25 cellular contexts compared by ENCODE assay signal in genomic region chr15:60530168-60530567, GRCh38.
"Had no signal": no experiment of that assay in that cellular context is flagged by ENCODE, and none has a peak within 500 bp of the region (broad histone marks: within the 10 kb centered on the region; RNA-seq: fewer than 3 reads in every experiment).

No MANE protein-coding gene starts in this region.

- H3K27ac ChIP-seq: left ventricle myocardium inferior, ovary, prostate gland, suprapubic skin, tibial artery had no signal

- H3K9me3 Mint-ChIP-seq: activated CD4-positive, alpha-beta memory T cell treated with anti-CD3 and anti-CD28 coated beads, Interleukin-2, amount 10 ng/mL, durations not matched to agents 7 days and 5 days; activated CD4-positive, alpha-beta T cell treated with anti-CD3 and anti-CD28 coated beads, Interleukin-2, amount 10 ng/mL, durations not matched to agents 7 days and 5 days; stimulated activated naive B cell treated with anti-CD40 and anti-IgM and Interleukin-4, amounts not matched to agents 10 μg/mL and 1 μg/mL and 100 μg/mL, for 72 hours; T-helper 1 cell treated with Interleukin-12 subunit alpha and Interleukin-12 subunit beta and Interleukin-4 antibody, amounts not matched to agents 30 μg/mL and 1 μg/mL, for 36 hours had no signal

- H3K27ac Mint-ChIP-seq: activated CD4-positive, alpha-beta memory T cell treated with anti-CD3 and anti-CD28 coated beads, Interleukin-2, amount 10 ng/mL, durations not matched to agents 7 days and 5 days; activated CD8-positive, alpha-beta memory T cell treated with anti-CD3 and anti-CD28 coated beads, Interleukin-2, amount 10 ng/mL, durations not matched to agents 7 days and 5 days; stimulated activated naive B cell treated with anti-CD40 and anti-IgM and Interleukin-4, amounts not matched to agents 10 μg/mL and 1 μg/mL and 100 μg/mL, for 72 hours; T-helper 1 cell treated with Interleukin-12 subunit alpha and Interleukin-12 subunit beta and Interleukin-4 antibody, amounts not matched to agents 30 μg/mL and 1 μg/mL, for 36 hours had no signal

- H3K27me3 ChIP-seq: ovary, suprapubic skin, tibial artery had no signal

- DNase-seq: activated CD4-positive, alpha-beta memory T cell treated with anti-CD3 and anti-CD28 coated beads, Interleukin-2, amount 10 ng/mL, durations not matched to agents 7 days and 5 days; activated CD4-positive, alpha-beta T cell treated with anti-CD3 and anti-CD28 coated beads for 1 hour; activated CD4-positive, alpha-beta T cell treated with anti-CD3 and anti-CD28 coated beads, Interleukin-2, amount 10 ng/mL, durations not matched to agents 7 days and 5 days; activated CD8-positive, alpha-beta memory T cell treated with anti-CD3 and anti-CD28 coated beads, Interleukin-2, amount 10 ng/mL, durations not matched to agents 7 days and 5 days; activated gamma-delta T cell treated with Interleukin-2 at 50 U/mL for 16 hours; activated naive CD4-positive, alpha-beta T cell treated with anti-CD3 and anti-CD28 coated beads, Interleukin-2, amount 50 U/mL, for 16 hours; anterior cingulate cortex; dermis blood vessel endothelial cell; effector CD4-positive, alpha-beta T cell; left ventricle myocardium inferior; mesendoderm; ovary; retina; stimulated activated CD4-positive, alpha-beta T cell treated with anti-CD3 and anti-CD28 coated beads, Interleukin-1b, Interleukin-23, amount 100 ng/mL, for 48 hours; stimulated activated CD4-positive, alpha-beta T cell treated with anti-CD3 and anti-CD28 coated beads, Interleukin-4, amount 100 ng/mL, for 4 hours; stimulated activated CD8-positive, alpha-beta memory T cell treated with anti-CD3 and anti-CD28 coated beads, Interleukin-4, amount 100 ng/mL, for 48 hours; stimulated activated naive B cell treated with anti-CD40 and anti-IgM and Interleukin-4, amounts not matched to agents 10 μg/mL and 1 μg/mL and 100 μg/mL, for 72 hours; SW 1271; T1000; tibial artery had no signal

- H3K36me3 ChIP-seq: ovary, prostate gland, suprapubic skin had no signal

- H3K4me3 Mint-ChIP-seq: activated CD4-positive, alpha-beta memory T cell treated with anti-CD3 and anti-CD28 coated beads, Interleukin-2, amount 10 ng/mL, durations not matched to agents 7 days and 5 days; activated CD4-positive, alpha-beta T cell treated with anti-CD3 and anti-CD28 coated beads, Interleukin-2, amount 10 ng/mL, durations not matched to agents 7 days and 5 days; activated CD8-positive, alpha-beta memory T cell treated with anti-CD3 and anti-CD28 coated beads, Interleukin-2, amount 10 ng/mL, durations not matched to agents 7 days and 5 days; stimulated activated naive B cell treated with anti-CD40 and anti-IgM and Interleukin-4, amounts not matched to agents 10 μg/mL and 1 μg/mL and 100 μg/mL, for 72 hours; T-helper 1 cell treated with Interleukin-12 subunit alpha and Interleukin-12 subunit beta and Interleukin-4 antibody, amounts not matched to agents 30 μg/mL and 1 μg/mL, for 36 hours had no signal

- H3K4me3 ChIP-seq: left ventricle myocardium inferior, lung, ovary, prostate gland, smooth muscle cell, suprapubic skin, tibial artery had no signal

- H3K27me3 Mint-ChIP-seq: activated CD4-positive, alpha-beta memory T cell treated with anti-CD3 and anti-CD28 coated beads, Interleukin-2, amount 10 ng/mL, durations not matched to agents 7 days and 5 days; activated CD4-positive, alpha-beta T cell treated with anti-CD3 and anti-CD28 coated beads, Interleukin-2, amount 10 ng/mL, durations not matched to agents 7 days and 5 days; activated CD8-positive, alpha-beta memory T cell treated with anti-CD3 and anti-CD28 coated beads, Interleukin-2, amount 10 ng/mL, durations not matched to agents 7 days and 5 days; stimulated activated naive B cell treated with anti-CD40 and anti-IgM and Interleukin-4, amounts not matched to agents 10 μg/mL and 1 μg/mL and 100 μg/mL, for 72 hours had no signal

- H3K9me3 ChIP-seq: left ventricle myocardium inferior, ovary, prostate gland, suprapubic skin, tibial artery had no signal

- ATAC-seq: activated CD8-positive, alpha-beta memory T cell treated with anti-CD3 and anti-CD28 coated beads, Interleukin-2, amount 10 ng/mL, durations not matched to agents 7 days and 5 days; stimulated activated naive B cell treated with anti-CD40 and anti-IgM and Interleukin-4, amounts not matched to agents 10 μg/mL and 1 μg/mL and 100 μg/mL, for 72 hours had no signal
